ENCODE assay signal across 23 cellular contexts in the genomic region with DNA sequence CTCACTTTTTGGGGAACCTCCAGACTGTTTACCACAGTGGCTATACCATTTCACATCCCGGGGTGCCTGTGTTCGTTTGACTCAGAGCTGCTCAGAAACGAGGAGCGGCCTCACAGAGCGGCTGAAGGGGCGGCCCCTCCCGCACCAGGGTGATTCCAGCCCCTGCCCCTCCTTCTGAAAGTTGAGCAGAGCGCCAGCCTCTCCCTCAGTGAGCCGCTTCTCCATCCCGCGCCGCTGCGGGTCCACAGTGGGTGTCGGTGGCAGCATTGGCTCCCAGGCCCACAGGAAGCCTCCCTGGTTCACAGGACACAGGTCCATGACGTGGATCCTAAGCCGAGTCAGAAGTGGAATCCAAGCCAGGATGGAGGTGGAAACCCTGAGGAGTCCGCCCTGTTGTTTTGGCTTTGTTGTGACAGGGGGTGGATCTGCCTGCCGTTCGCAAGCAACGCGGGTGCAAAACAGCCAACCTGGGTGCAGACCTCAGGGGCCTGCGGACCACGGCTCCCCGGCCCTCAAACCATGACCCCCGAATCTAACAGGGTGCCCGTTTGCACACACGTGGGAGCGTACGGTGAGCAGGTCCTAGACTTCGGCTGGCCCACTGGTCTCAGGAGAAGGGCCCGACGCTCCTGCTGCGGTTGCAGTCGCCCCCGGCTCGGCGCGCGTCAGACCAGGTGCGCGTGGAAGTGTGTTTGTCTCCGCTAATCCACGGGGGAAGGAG.
"Had no signal": no experiment of that assay in that cellular context is flagged by ENCODE, and none has a peak within 500 bp of the region (broad histone marks: within the 10 kb centered on the region; RNA-seq: fewer than 3 reads in every experiment).

No MANE protein-coding gene starts in this region.

- FAIRE-seq: endometrium, endothelial cell of umbilical vein, frontal cortex, islet of Langerhans, keratinocyte had no signal

- DNase-seq: colonic mucosa; cortex of kidney; effector CD8-positive, alpha-beta T cell; effector memory CD8-positive, alpha-beta T cell; endodermal cell; foreskin keratinocyte; glutamatergic neuron; head of caudate nucleus; heart right ventricle; hippocampal formation; left colon; left ventricle myocardium inferior; lower lobe of right lung; mesenchymal stem cell; mucosa of descending colon; naive B cell had no signal

- H3K9me3 ChIP-seq: colonic mucosa, esophagus muscularis mucosa, heart right ventricle, left ventricle myocardium inferior, lower lobe of right lung, mucosa of descending colon had no signal

- H3K4me1 ChIP-seq: colonic mucosa, esophagus muscularis mucosa, foreskin keratinocyte, lower lobe of right lung had no signal

- H3K27ac ChIP-seq: colonic mucosa, esophagus muscularis mucosa, foreskin keratinocyte, heart right ventricle, left ventricle myocardium inferior, lower lobe of right lung had no signal

- H3K4me3 ChIP-seq: colonic mucosa, esophagus muscularis mucosa, heart right ventricle, left ventricle myocardium inferior, lower lobe of right lung, mucosa of descending colon had no signal

- ATAC-seq: effector memory CD8-positive, alpha-beta T cell; foreskin keratinocyte; heart right ventricle; left colon; left lobe of liver; lower lobe of right lung; mucosa of descending colon had no signal

- H3K36me3 ChIP-seq: colonic mucosa, esophagus muscularis mucosa, heart right ventricle, left ventricle myocardium inferior, lower lobe of right lung had no signal

- H3K27me3 ChIP-seq: colonic mucosa, foreskin keratinocyte had no signal
